In genomic region chr6:113596907-113597583, GRCh38 we compare ENCODE assay signal across 10 cellular contexts.
A peak's percentile ranks its signal among the peaks of the same experiment; 100 is the strongest.
DNase-seq lines count a peak whose midpoint lies in the region; ATAC-seq and TF ChIP-seq lines count a peak whose summit lies in the region.
"Had no signal": no experiment of that assay in that cellular context is flagged by ENCODE, and none has a peak within 500 bp of the region (broad histone marks: within the 10 kb centered on the region; RNA-seq: fewer than 3 reads in every experiment).

No MANE protein-coding gene starts in this region.

- H3K27ac ChIP-seq in transverse colon (peak overlapping the region; percentile 67 to 79 (median 74)), caudate nucleus (ENCODE audit: low read depth, low read length) (no peak overlapping the region), A673 (ENCODE audit: low read depth, low read length, poor library complexity, severe bottlenecking) (no peak overlapping the region)

- in situ Hi-C loops in transverse colon (cut with MboI; ENCODE audit: low pct_ligation_motif_present in 1 of 4, low pct_unique_long_range_greater_than_20kb in 1 of 4, low sequenced_read_pairs in 3 of 4) = no loop called here

- no peak for TF ChIP-seq POLR2A in transverse colon (IDR thresholded peaks at IDR 0.05)

- intact Hi-C loops in left cardiac atrium (cut with DNase I) (no loop called here), transverse colon (cut with DNase I; ENCODE audit: low total_unique reads) (no loop called here), A673 (cut with micrococcal nuclease; ENCODE audit: unreplicated experiment) (no loop called here)

- H3K27me3 ChIP-seq in transverse colon = no peaks in the 10 kb centered on the region
- H3K27me3 ChIP-seq in A673 (replicated peaks; ENCODE audit: insufficient read depth, low read depth, low read length, poor library complexity) = no peaks in the 10 kb centered on the region

- H3K4me3 ChIP-seq in transverse colon (no peak overlapping the region), A673 (ENCODE audit: low read depth, low read length, poor library complexity, severe bottlenecking) (no peak overlapping the region)

- 40 to 44% methylated on average over 1 to 4 of the region's 4 CpGs for WGBS in transverse colon (ENCODE audit: low coverage in 1 of 2), 2 donors

- no peak for TF ChIP-seq EP300 in transverse colon (IDR thresholded peaks at IDR 0.05; ENCODE audit: low read depth)

- POLR2A ChIA-PET in A673 (lab: Charles Lee; ENCODE audit: low non-redundant PET) = no interaction called here

- H3K4me1 ChIP-seq in transverse colon (peaks cover 10 to 32% (median 20%) of the 10 kb centered on the region in 4 donors), A673 (ENCODE audit: insufficient read depth, low read length, poor library complexity, severe bottlenecking) (peaks cover 3% of the 10 kb centered on the region)

- CTCF ChIA-PET in A673 (lab: Charles Lee) = no interaction called here

- H3K36me3 ChIP-seq in transverse colon = no peaks in the 10 kb centered on the region
- no peaks in the 10 kb centered on the region for H3K36me3 ChIP-seq in A673 (ENCODE audit: insufficient read depth, low read length, poor library complexity, severe bottlenecking)

- H3K9me3 ChIP-seq in transverse colon = no peaks in the 10 kb centered on the region
- H3K9me3 ChIP-seq in A673 (ENCODE audit: low read depth, low read length, poor library complexity, severe bottlenecking) = no peaks in the 10 kb centered on the region

- DNase-seq in NCI-H1417 (lab: John Stamatoyannopoulos, UW) (peak; percentile 41 to 81 (median 51)), NCI-H1417 treated with DMSO at 0.1 percent for 48 hours (lab: John Stamatoyannopoulos, UW) (no peak), NCI-H526 treated with DMSO at 0.1 percent for 48 hours (lab: John Stamatoyannopoulos, UW) (peak; percentile 49), left cardiac atrium (no peak), transverse colon (no peak), caudate nucleus (lab: John Stamatoyannopoulos, UW) (no peak), A673 (ENCODE audit: low spot score) (no peak)
- DNase-seq in activated naive CD4-positive, alpha-beta T cell treated with anti-CD3 and anti-CD28 coated beads, Interleukin-2, amount 50 U/mL, for 16 hours = no peak
- DNase-seq: foreskin melanocyte had no signal

- TF ChIP-seq CTCF in transverse colon (IDR thresholded peaks at IDR 0.05) (no peak), A673 (conservative IDR thresholded peaks at IDR 0.05; ENCODE audit: low read depth, low read length) (no peak)

- ATAC-seq in left cardiac atrium = peak; percentile 49 to 55
- ATAC-seq: HCT116 had no signal

- BruUV-seq in A673 (replicated peaks; lab: Mats Ljungman, UMichigan) = no TSS peak

Comparison
In these comparisons a context has a peak if more than half of its experiments do, and no peak if none do; other contexts are left out.
1. DNase-seq: peak in NCI-H1417 (3 of 3) and NCI-H526 treated with DMSO at 0.1 percent for 48 hours (single experiment); none in NCI-H1417 treated with DMSO at 0.1 percent for 48 hours (single experiment), left cardiac atrium (single experiment), transverse colon (single experiment), caudate nucleus (0 of 61), A673 (single experiment) and activated naive CD4-positive, alpha-beta T cell treated with anti-CD3 and anti-CD28 coated beads, Interleukin-2, amount 50 U/mL, for 16 hours (single experiment).
2. H3K27ac ChIP-seq: peak in transverse colon (4 of 4); none in caudate nucleus (single experiment) and A673 (single experiment).